In genomic region chr5:78821519-78821918, GRCh38 we compare ENCODE assay signal across 23 cellular contexts.
"Had no signal": no experiment of that assay in that cellular context is flagged by ENCODE, and none has a peak within 500 bp of the region (broad histone marks: within the 10 kb centered on the region; RNA-seq: fewer than 3 reads in every experiment).

No MANE protein-coding gene starts in this region.

- H3K27ac ChIP-seq: dorsolateral prefrontal cortex, epithelial cell of prostate, gastrocnemius medialis, parathyroid adenoma, right atrium auricular region, suprapubic skin had no signal

- FAIRE-seq: colon, keratinocyte had no signal

- DNase-seq: dorsolateral prefrontal cortex; effector CD4-positive, alpha-beta T cell; gastrocnemius medialis; mucosa of descending colon; naive B cell; occipital lobe; stimulated activated CD4-positive, alpha-beta T cell treated with anti-CD3 and anti-CD28 coated beads, Interleukin-12 subunit alpha, Interleukin-12 subunit beta, amount 100 ng/mL, for 4 hours; stimulated activated CD4-positive, alpha-beta T cell treated with anti-CD3 and anti-CD28 coated beads, Interleukin-1b, Interleukin-23, amount 100 ng/mL, for 48 hours; stimulated activated CD4-positive, alpha-beta T cell treated with anti-CD3 and anti-CD28 coated beads, Interleukin-4, amount 100 ng/mL, for 1 hour; stimulated activated CD8-positive, alpha-beta memory T cell treated with anti-CD3 and anti-CD28 coated beads, Interleukin-4, amount 100 ng/mL, for 48 hours; stimulated activated naive CD4-positive, alpha-beta T cell; stimulated activated naive CD8-positive, alpha-beta T cell treated with anti-CD3 and anti-CD28 coated beads, Interleukin-15, amount 100 ng/mL, for 72 hours had no signal

- ATAC-seq: esophagus mucosa; gastrocnemius medialis; left lobe of liver; mucosa of descending colon; sciatic nerve; stimulated activated naive CD8-positive, alpha-beta T cell treated with anti-CD3 and anti-CD28 coated beads, Interleukin-15, amount 100 ng/mL, for 72 hours had no signal

- H3K4me1 ChIP-seq: gastrocnemius medialis, right atrium auricular region had no signal

- H3K4me2 ChIP-seq: smooth muscle cell had no signal

- H3K9me3 ChIP-seq: gastrocnemius medialis, mucosa of descending colon, right atrium auricular region, suprapubic skin had no signal

- H3K27me3 ChIP-seq: dorsolateral prefrontal cortex, gastrocnemius medialis, right atrium auricular region, suprapubic skin had no signal

- H3K36me3 ChIP-seq: gastrocnemius medialis, right atrium auricular region, suprapubic skin had no signal

- H2AFZ ChIP-seq: parathyroid adenoma had no signal

- H3K79me2 ChIP-seq: parathyroid adenoma had no signal

- H3K9ac ChIP-seq: parathyroid adenoma had no signal

- H3K4me3 ChIP-seq: dorsolateral prefrontal cortex, gastrocnemius medialis, lung, mucosa of descending colon, right atrium auricular region, smooth muscle cell, suprapubic skin had no signal
